ENCODE assay signal across 30 cellular contexts in genomic region chr3:35936571-35936970, GRCh38.
DNase-seq lines count a peak whose midpoint lies in the region; ATAC-seq and TF ChIP-seq lines count a peak whose summit lies in the region.
"Had no signal": no experiment of that assay in that cellular context is flagged by ENCODE, and none has a peak within 500 bp of the region (broad histone marks: within the 10 kb centered on the region; RNA-seq: fewer than 3 reads in every experiment).

No MANE protein-coding gene starts in this region.

- H3K4me3 ChIP-seq in cardiac fibroblast (replicated peaks in 1 of 2; ENCODE audit: low read depth in 2 of 2, low read length in 2 of 2) = no peak overlapping the region
- H3K4me3 ChIP-seq: dorsolateral prefrontal cortex, gastrocnemius medialis, left ventricle myocardium inferior, SJSA1, upper lobe of right lung had no signal

- TF ChIP-seq CTCF in cardiac fibroblast (IDR thresholded peaks at IDR 0.05; ENCODE audit: low read depth, low read length) = no peak

- DNase-seq in EH (ENCODE audit: low read depth) = peak; percentile 71
- DNase-seq in NCI-H226 = peak; percentile 36
- peak; percentile 68 to 77 for DNase-seq in cardiac fibroblast (ENCODE audit: low read depth in 2 of 2)
- DNase-seq in kidney glomerular epithelial cell (lab: John Stamatoyannopoulos, UW) = peak; percentile 15
- no peak for DNase-seq in putamen (ENCODE audit: low spot score)
- DNase-seq in GF-D8 (lab: John Stamatoyannopoulos, UW) = no peak
- no peak for DNase-seq in RKO (ENCODE audit: low spot score)
- DNase-seq: ACHN; activated CD4-positive, alpha-beta T cell treated with anti-CD3 and anti-CD28 coated beads for 4 hours; activated naive CD4-positive, alpha-beta T cell treated with Interleukin-2 at 50 U/mL for 16 hours; activated T-cell treated with anti-CD3 and anti-CD28 coated beads, Interleukin-2, amount 50 U/mL, for 48 hours; amygdala; C1 segment of cervical spinal cord; Calu3; dorsolateral prefrontal cortex; gastrocnemius medialis; hippocampal formation; immature natural killer cell; Kasumi-1; left ventricle myocardium inferior; naive B cell; NCI-H1048; NCI-H1694 treated with DMSO at 0.1 percent for 48 hours; NCI-H2171; NCI-H524 treated with DMSO at 0.1 percent for 48 hours; substantia nigra; upper lobe of right lung had no signal

- ATAC-seq in GM21576 (IDR thresholded peaks at IDR 0.05; ENCODE audit: unreplicated experiment) = no peak
- ATAC-seq: gastrocnemius medialis; stimulated activated effector memory CD8-positive, alpha-beta T cell treated with anti-CD3 and anti-CD28 coated beads, Interleukin-12 subunit alpha, Interleukin-12 subunit beta, amount 100 ng/mL, for 72 hours; upper lobe of right lung had no signal

Comparison
In these comparisons a context has a peak if more than half of its experiments do, and no peak if none do; other contexts are left out.
1. DNase-seq: peak in EH (single experiment), NCI-H226 (single experiment), cardiac fibroblast (2 of 2) and kidney glomerular epithelial cell (single experiment); none in putamen (single experiment), GF-D8 (single experiment) and RKO (single experiment).